ENCODE assay signal across 1 cellular context in genomic region chr12:20366776-20367409, GRCh38.
TF ChIP-seq lines count a peak whose summit lies in the region.

No MANE protein-coding gene starts in this region.

TF ChIP-seq in SK-N-SH treated with all-trans-retinoic acid at 6 μM for 48 hours, 23 proteins besides CTCF, POLR2A, EP300 and RAD21 (continued from another document):
- 0 out of 2 replicates have a peak, but pooled peaks have one; percentile 21 for TF ChIP-seq CREB5 (CRISPR knock-in tag; IDR thresholded peaks at IDR 0.05; ENCODE audit: low read depth)
- TF ChIP-seq ESRRG (CRISPR knock-in tag; IDR thresholded peaks at IDR 0.05) = no peak
